Comparison of ENCODE assay signal across 16 cellular contexts in the genomic region with DNA sequence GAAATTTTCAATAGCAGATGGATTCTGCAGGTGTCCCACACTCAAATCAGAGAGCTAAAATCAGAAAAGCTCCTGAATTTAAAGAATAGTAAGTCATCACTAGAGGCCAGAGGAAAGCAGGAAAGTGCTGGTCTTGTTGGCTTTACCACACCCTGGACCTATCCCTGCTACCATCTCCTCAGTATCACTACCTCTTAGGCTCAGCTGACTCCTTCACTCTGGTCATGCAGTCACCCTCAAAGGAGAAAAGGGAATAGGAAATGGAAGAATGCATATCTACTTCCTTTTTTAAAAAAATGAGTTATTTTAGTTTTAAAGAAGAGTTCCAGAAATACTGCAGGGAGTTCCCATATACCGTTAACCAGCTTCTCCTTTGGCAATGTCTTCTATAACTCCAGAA.
"Had no signal": no experiment of that assay in that cellular context is flagged by ENCODE, and none has a peak within 500 bp of the region (broad histone marks: within the 10 kb centered on the region; RNA-seq: fewer than 3 reads in every experiment).

No MANE protein-coding gene starts in this region.

- ATAC-seq: activated CD4-positive, alpha-beta T cell treated with anti-CD3 and anti-CD28 coated beads for 36 hours; naive thymus-derived CD4-positive, alpha-beta T cell; psoas muscle; sciatic nerve; stimulated activated memory B cell treated with anti-CD40 and anti-IgM and Interleukin-4, amounts not matched to agents 10 μg/mL and 1 μg/mL and 100 μg/mL, for 72 hours; WTC11 had no signal

- DNase-seq: activated CD4-positive, alpha-beta T cell treated with anti-CD3 and anti-CD28 coated beads for 36 hours; activated CD4-positive, alpha-beta T cell treated with anti-CD3 and anti-CD28 coated beads, Interleukin-2, amount 50 U/mL, for 48 hours; activated gamma-delta T cell treated with Interleukin-2 at 50 U/mL for 16 hours; activated T-cell treated with anti-CD3 and anti-CD28 coated beads for 4 hours; cerebellar nuclear complex; cortex of kidney; effector CD4-positive, alpha-beta T cell; mesenchymal stem cell; naive thymus-derived CD4-positive, alpha-beta T cell; psoas muscle; stimulated activated CD4-positive, alpha-beta T cell treated with anti-CD3 and anti-CD28 coated beads, Interleukin-4, amount 100 ng/mL, for 4 hours; T-helper 2 cell; upper lobe of left lung had no signal
